In genomic region chr6:118380620-118381019, GRCh38 we compare ENCODE assay signal across 2 cellular contexts.
DNase-seq lines count a peak whose midpoint lies in the region; ATAC-seq, FAIRE-seq and TF ChIP-seq lines count a peak whose summit lies in the region.
"Not testable (repeated sequence)": the region's sequence is repeated elsewhere in the genome, so short reads cannot be mapped to it uniquely, and the experiment has no call there.

No MANE protein-coding gene starts in this region.

- POLR2A ChIA-PET in HEK293 (lab: Yijun Ruan, JAX); K562 (lab: Yijun Ruan, JAX): not testable (repeated sequence)

- not testable (repeated sequence) for H2AFZ ChIP-seq in K562 (ENCODE audit: low read depth, low read length)

- BruUV-seq in K562 (replicated peaks; lab: Mats Ljungman, UMichigan): not testable (repeated sequence)

- not testable (repeated sequence) for TF ChIP-seq RAD21 in K562 (CRISPR knock-in tag; conservative IDR thresholded peaks at IDR 0.05 in 1 of 2, IDR thresholded peaks at IDR 0.05 in 1 of 2)

- not testable (repeated sequence) for H3K36me3 ChIP-seq in HEK293 (ENCODE audit: control insufficient read depth in 2 of 2, insufficient read depth in 1 of 2, low read length in 2 of 2); K562 (ENCODE audit: control insufficient read depth, insufficient read depth, low read length)

- TF ChIP-seq EP300 in K562 (IDR thresholded peaks at IDR 0.05; ENCODE audit: low read length): not testable (repeated sequence)

- not testable (repeated sequence) for H3K9ac ChIP-seq in K562 (ENCODE audit: insufficient read depth in 1 of 2, low read depth in 2 of 2, low read length in 2 of 2)

- not testable (repeated sequence) for H3K79me2 ChIP-seq in K562 (ENCODE audit: control insufficient read depth, insufficient read depth, low read length)

- not testable (repeated sequence) for H3K27me3 ChIP-seq in K562 (ENCODE audit: control insufficient read depth in 2 of 2, insufficient read depth in 2 of 2, low read length in 2 of 2)

- intact Hi-C loops in K562 (cut with micrococcal nuclease): not testable (repeated sequence)

- TF ChIP-seq CTCF in HEK293 (tag by site-specific recombination; IDR thresholded peaks at IDR 0.05); K562 (IDR thresholded peaks at IDR 0.05 in 2 of 3, conservative IDR thresholded peaks at IDR 0.05 in 1 of 3; ENCODE audit: insufficient read depth in 2 of 3, low read depth in 1 of 3, low read length in 3 of 3): not testable (repeated sequence)

- ATAC-seq in K562: not testable (repeated sequence)

- DNase-seq in K562 (ENCODE audit: extremely low read depth in 1 of 4, low spot score in 3 of 4): not testable (repeated sequence)

- CTCF ChIA-PET in HEK293 (lab: Yijun Ruan, JAX); K562 (lab: Yijun Ruan, JAX; ENCODE audit: low intra/inter-chr PET ratio): not testable (repeated sequence)

- FAIRE-seq in K562 (lab: Jason Lieb, UNC): not testable (repeated sequence)

- not testable (repeated sequence) for H3K9me1 ChIP-seq in K562 (ENCODE audit: control insufficient read depth, insufficient read depth, low read length)

- WGBS in K562 (ENCODE audit: insufficient coverage, low coverage, missing lambda C conversion rate): 3% methylated on average over 3 of the region's 3 CpGs

- H4K20me1 ChIP-seq in K562 (replicated peaks; ENCODE audit: control insufficient read depth, insufficient read depth, low read length): not testable (repeated sequence)

- H3K4me1 ChIP-seq in HEK293 (ENCODE audit: control insufficient read depth, insufficient read depth, low read length); K562 (replicated peaks in 1 of 2; ENCODE audit: control insufficient read depth in 2 of 2, insufficient read depth in 2 of 2, low read length in 2 of 2): not testable (repeated sequence)

- in situ Hi-C loops in K562 (cut with MboI): not testable (repeated sequence)

- not testable (repeated sequence) for TF ChIP-seq POLR2A in K562 (conservative IDR thresholded peaks at IDR 0.05)

- H3K4me2 ChIP-seq in K562 (ENCODE audit: insufficient read depth, low read length): not testable (repeated sequence)

- H3K4me3 ChIP-seq in HEK293 (ENCODE audit: low read depth, low read length); K562: not testable (repeated sequence)

- H3K9me3 ChIP-seq in HEK293 (ENCODE audit: control insufficient read depth, insufficient read depth, low read depth, low read length); K562 (replicated peaks; ENCODE audit: control insufficient read depth, insufficient read depth, low read depth, low read length): not testable (repeated sequence)

- H3K27ac ChIP-seq in HEK293 (ENCODE audit: extremely low read depth, low read depth, low read length); K562 (ENCODE audit: extremely low read depth, low read depth, low read length): not testable (repeated sequence)

TF ChIP-seq in HEK293, 187 proteins besides CTCF, POLR2A, EP300 and RAD21:
- peak; percentile 69; the same call in 1 of the 2 replicates for TF ChIP-seq ZNF146 (tag by site-specific recombination; IDR thresholded peaks at IDR 0.05)

TF ChIP-seq in K562, 482 proteins besides CTCF, POLR2A, EP300 and RAD21:
- TF ChIP-seq ZNF146 (CRISPR knock-in tag; IDR thresholded peaks at IDR 0.05; ENCODE audit: unreplicated experiment): peak; percentile 64
